ENCODE assay signal across 8 cellular contexts in the genomic region with DNA sequence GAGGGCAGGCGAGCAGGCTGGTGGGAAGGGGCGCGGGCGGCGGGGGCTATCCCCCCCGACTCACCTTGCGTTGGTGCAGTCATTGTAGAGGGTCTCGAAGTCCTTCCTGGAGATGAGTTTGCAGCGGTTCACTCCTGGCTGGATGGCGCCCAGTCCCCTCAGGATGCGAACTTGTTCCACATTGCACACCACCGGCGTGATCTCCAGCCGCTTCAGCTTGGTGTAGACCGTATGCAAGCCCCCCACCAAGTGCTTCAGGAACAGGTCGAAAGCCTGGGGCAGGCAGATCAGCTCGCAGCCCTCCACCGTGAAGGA. TPM values are rescaled to one million over a fixed set of nuclear protein-coding genes. Genes with fewer than 3 reads are reported as not detected.
DNase-seq lines count a peak whose midpoint lies in the region; ATAC-seq and TF ChIP-seq lines count a peak whose summit lies in the region.

No MANE protein-coding gene starts in this region.

- H3K79me2 ChIP-seq in H9 (ENCODE audit: insufficient read depth, low read length), result no peaks in the 10 kb centered on the region

- H2AK5ac ChIP-seq in H9 (ENCODE audit: insufficient read length, low read length), result no peak overlapping the region

- H4K8ac ChIP-seq in H9 (replicated peaks; ENCODE audit: insufficient read length, low read depth, low read length), result no peak overlapping the region

- peak overlapping the region; percentile 65 for H3K4me2 ChIP-seq in H9 (ENCODE audit: insufficient read depth, insufficient read length, low read length)

- H4K20me1 ChIP-seq in H9 (ENCODE audit: control insufficient read depth, insufficient read depth, insufficient read length), result no peaks in the 10 kb centered on the region

- H3K18ac ChIP-seq in H9 (ENCODE audit: insufficient read length, low read depth, low read length), result no peak overlapping the region

- H2BK5ac ChIP-seq in H9 (ENCODE audit: insufficient read length, low read length), result no peak overlapping the region

- TF ChIP-seq CTCF in 22Rv1 (IDR thresholded peaks at IDR 0.05) (no peak), H9 (conservative IDR thresholded peaks at IDR 0.05) (no peak)

- ATAC-seq in stimulated activated naive CD8-positive, alpha-beta T cell treated with anti-CD3 and anti-CD28 coated beads, Interleukin-15, amount 100 ng/mL, for 72 hours, result no peak
- ATAC-seq in HG03520 (IDR thresholded peaks at IDR 0.05; ENCODE audit: unreplicated experiment), result no peak

- H3K23me2 ChIP-seq in H9 (ENCODE audit: insufficient read length, low read depth, low read length, poor library complexity, severe bottlenecking), result peaks cover 37% of the 10 kb centered on the region

- no peaks in the 10 kb centered on the region; the same call in 1 of the 2 replicates for H3K4me1 ChIP-seq in H9 (ENCODE audit: insufficient read depth, low read length)

- H3K9ac ChIP-seq in H9 (ENCODE audit: extremely low read depth, insufficient read length, low read length), result no peak overlapping the region

- H3K4me3 ChIP-seq in iPS-18c (ENCODE audit: insufficient read depth, low read depth, low read length), result peak overlapping the region; percentile 78

- peak overlapping the region; percentile 85 to 97 for H3K4me3 Mint-ChIP-seq in H9
- H3K4me3 Mint-ChIP-seq in activated naive CD8-positive, alpha-beta T cell treated with anti-CD3 and anti-CD28 coated beads for 36 hours, result peak overlapping the region; percentile 34
- H3K4me3 Mint-ChIP-seq in stimulated activated naive CD8-positive, alpha-beta T cell treated with anti-CD3 and anti-CD28 coated beads, Interleukin-15, amount 100 ng/mL, for 72 hours, result peak overlapping the region; percentile 66 to 84

- H3K27me3 ChIP-seq in H9 (ENCODE audit: insufficient read depth, low read length), result peaks cover 24% of the 10 kb centered on the region; the same call in 1 of the 2 replicates

- no peak overlapping the region for H2BK15ac ChIP-seq in H9 (ENCODE audit: low read depth, low read length)

- DNase-seq in H9, result peak; percentile 36
- no peak for DNase-seq in activated naive CD8-positive, alpha-beta T cell treated with anti-CD3 and anti-CD28 coated beads for 36 hours
- no peak for DNase-seq in stimulated activated naive CD8-positive, alpha-beta T cell treated with anti-CD3 and anti-CD28 coated beads, Interleukin-15, amount 100 ng/mL, for 72 hours
- no peak for DNase-seq in cerebellar nuclear complex (lab: John Stamatoyannopoulos, UW)
- DNase-seq in pons (ENCODE audit: low spot score), result no peak

- no peak overlapping the region for H3K56ac ChIP-seq in H9 (ENCODE audit: insufficient read length, low read depth, low read length)

- H3K27ac ChIP-seq in 22Rv1 (0 out of 2 replicates have a peak overlapping the region, but pooled peaks have one; percentile 40), H9 (ENCODE audit: insufficient read length, low read depth, low read length) (no peak overlapping the region)

- no peak overlapping the region for H4K5ac ChIP-seq in H9 (ENCODE audit: insufficient read length, low read depth, low read length)

- H2AFZ ChIP-seq in H9 (ENCODE audit: low read length), result no peak overlapping the region

- no peak overlapping the region for H3T11ph ChIP-seq in H9 (ENCODE audit: low read length)

- H3K79me1 ChIP-seq in H9 (ENCODE audit: insufficient read depth, low read depth, low read length, poor library complexity, severe bottlenecking), result no peaks in the 10 kb centered on the region

- no peaks in the 10 kb centered on the region for H3K9me3 ChIP-seq in H9 (ENCODE audit: control insufficient read depth, low read depth, low read length)
- H3K9me3 ChIP-seq in iPS-18c (ENCODE audit: control insufficient read depth, insufficient read depth, low read length), result no peaks in the 10 kb centered on the region

- WGBS in H9 (ENCODE audit: extremely low coverage, insufficient read length, low lambda C conversion rate), result no CpG with 5 or more reads among the region's 18 CpGs

- H3K9me3 Mint-ChIP-seq in H9, result no peaks in the 10 kb centered on the region
- no peaks in the 10 kb centered on the region for H3K9me3 Mint-ChIP-seq in activated naive CD8-positive, alpha-beta T cell treated with anti-CD3 and anti-CD28 coated beads for 36 hours
- no peaks in the 10 kb centered on the region for H3K9me3 Mint-ChIP-seq in stimulated activated naive CD8-positive, alpha-beta T cell treated with anti-CD3 and anti-CD28 coated beads, Interleukin-15, amount 100 ng/mL, for 72 hours

- no peak overlapping the region for H3K27ac Mint-ChIP-seq in H9
- no peak overlapping the region for H3K27ac Mint-ChIP-seq in activated naive CD8-positive, alpha-beta T cell treated with anti-CD3 and anti-CD28 coated beads for 36 hours
- H3K27ac Mint-ChIP-seq in stimulated activated naive CD8-positive, alpha-beta T cell treated with anti-CD3 and anti-CD28 coated beads, Interleukin-15, amount 100 ng/mL, for 72 hours, result no peak overlapping the region

- no peaks in the 10 kb centered on the region for H3K36me3 Mint-ChIP-seq in H9 (ENCODE audit: insufficient read depth in 1 of 3, low read depth in 3 of 3)
- no peaks in the 10 kb centered on the region for H3K36me3 Mint-ChIP-seq in activated naive CD8-positive, alpha-beta T cell treated with anti-CD3 and anti-CD28 coated beads for 36 hours

- H3K14ac ChIP-seq in H9 (ENCODE audit: insufficient read depth, low read length), result no peak overlapping the region

- H3K27me3 Mint-ChIP-seq in H9 (ENCODE audit: low read depth), result peaks cover 97% of the 10 kb centered on the region
- peaks cover 79% of the 10 kb centered on the region for H3K27me3 Mint-ChIP-seq in activated naive CD8-positive, alpha-beta T cell treated with anti-CD3 and anti-CD28 coated beads for 36 hours
- peaks cover 77% of the 10 kb centered on the region for H3K27me3 Mint-ChIP-seq in stimulated activated naive CD8-positive, alpha-beta T cell treated with anti-CD3 and anti-CD28 coated beads, Interleukin-15, amount 100 ng/mL, for 72 hours

- no peak overlapping the region for H3K23ac ChIP-seq in H9 (ENCODE audit: insufficient read length, low read depth, low read length)

- H2BK20ac ChIP-seq in H9 (ENCODE audit: low read depth, low read length, poor library complexity, severe bottlenecking), result no peak overlapping the region

- no peak overlapping the region for H3K4ac ChIP-seq in H9 (ENCODE audit: low read depth, low read length)

- no peak overlapping the region for H2BK120ac ChIP-seq in H9 (ENCODE audit: low read depth, low read length, poor library complexity, severe bottlenecking)

- peaks cover 30 to 45% of the 10 kb centered on the region in 2 experiments for H3K4me1 Mint-ChIP-seq in H9
- H3K4me1 Mint-ChIP-seq in activated naive CD8-positive, alpha-beta T cell treated with anti-CD3 and anti-CD28 coated beads for 36 hours, result peaks cover 19% of the 10 kb centered on the region
- peaks cover 30% of the 10 kb centered on the region for H3K4me1 Mint-ChIP-seq in stimulated activated naive CD8-positive, alpha-beta T cell treated with anti-CD3 and anti-CD28 coated beads, Interleukin-15, amount 100 ng/mL, for 72 hours

- no peak overlapping the region for H4K91ac ChIP-seq in H9 (ENCODE audit: insufficient read length, low read depth, low read length)

- H2BK12ac ChIP-seq in H9 (ENCODE audit: insufficient read length, low read depth, low read length), result no peak overlapping the region

RNA-seq across cellular contexts. Expression of a gene that starts 1.2 kb away (rescaled TPM):
- total RNA-seq in H9 (2021), result 0.09 TPM in 1 of 2 replicates, not detected in the other
- not detected for total RNA-seq in activated naive CD8-positive, alpha-beta T cell treated with anti-CD3 and anti-CD28 coated beads for 36 hours

Comparison
In these comparisons a context has a peak if more than half of its experiments do, and no peak if none do; other contexts are left out.
1. H3K4me3 Mint-ChIP-seq: peak in every context shown above with its lines; median percentile 91 in H9; 75 in stimulated activated naive CD8-positive, alpha-beta T cell treated with anti-CD3 and anti-CD28 coated beads, Interleukin-15, amount 100 ng/mL, for 72 hours; 34 in activated naive CD8-positive, alpha-beta T cell treated with anti-CD3 and anti-CD28 coated beads for 36 hours.